ENCODE assay signal across 9 cellular contexts in genomic region chr17:17840751-17841591, GRCh38. TPM values are rescaled to one million over a fixed set of nuclear protein-coding genes. Genes with fewer than 3 reads are reported as not detected.
DNase-seq lines count a peak whose midpoint lies in the region; ATAC-seq and TF ChIP-seq lines count a peak whose summit lies in the region.
"Had no signal": no experiment of that assay in that cellular context is flagged by ENCODE, and none has a peak within 500 bp of the region (broad histone marks: within the 10 kb centered on the region; RNA-seq: fewer than 3 reads in every experiment).

No MANE protein-coding gene starts in this region.

- H3K4me3 ChIP-seq in AG04450 (ENCODE audit: low read depth, low read length) (peak overlapping the region; percentile 58; the same call in 1 of the 2 replicates), ovary (no peak overlapping the region)

- peaks cover under 1% of the 10 kb centered on the region for H3K36me3 Mint-ChIP-seq in HFFc6 (ENCODE audit: low read depth)
- H3K36me3 Mint-ChIP-seq in activated CD4-positive, alpha-beta memory T cell treated with anti-CD3 and anti-CD28 coated beads for 36 hours: peaks cover 5% of the 10 kb centered on the region

- H3K27me3 ChIP-seq in AG04450 (ENCODE audit: control insufficient read depth, insufficient read depth, low read length) (no peaks in the 10 kb centered on the region), foreskin keratinocyte (no peaks in the 10 kb centered on the region), ovary (no peaks in the 10 kb centered on the region)

- WGBS in ovary, 3 donors: 46 to 63% (median 56%) methylated on average over 7 of the region's 7 CpGs

- H3K9me3 ChIP-seq in AG04450 (ENCODE audit: control insufficient read depth, insufficient read depth, low read length): no peaks in the 10 kb centered on the region; the same call in 1 of the 2 replicates
- no peaks in the 10 kb centered on the region for H3K9me3 ChIP-seq in ovary
- H3K9me3 ChIP-seq: mucosa of descending colon had no signal

- no peaks in the 10 kb centered on the region for H3K36me3 ChIP-seq in ovary

- DNase-seq in AG04450 (ENCODE audit: low read depth, low spot score): no peak
- DNase-seq in HFFc6: no peak
- peak; percentile 52 for DNase-seq in activated CD4-positive, alpha-beta memory T cell treated with anti-CD3 and anti-CD28 coated beads for 36 hours
- DNase-seq in foreskin keratinocyte: peak; percentile 91 to 94
- peak in 2 of 5 donors; percentile 33 to 53 for DNase-seq in ovary
- no peak for DNase-seq in NCI-H1092 treated with DMSO at 0.1 percent for 48 hours (lab: John Stamatoyannopoulos, UW)

- ATAC-seq in foreskin keratinocyte: peak; percentile 59
- no peak for ATAC-seq in HG03469 (IDR thresholded peaks at IDR 0.05; ENCODE audit: unreplicated experiment)
- no peak for ATAC-seq in GM19463 (IDR thresholded peaks at IDR 0.05; ENCODE audit: unreplicated experiment)

- no peak for TF ChIP-seq POLR2A in ovary (IDR thresholded peaks at IDR 0.05)

- TF ChIP-seq EP300 in ovary (IDR thresholded peaks at IDR 0.05): no peak

- H3K27ac ChIP-seq in AG04450 (ENCODE audit: low read depth, low read length) (peak overlapping the region; percentile 96), foreskin keratinocyte (peak overlapping the region; percentile 96), ovary (peak overlapping the region; percentile 96 to 100)

- intact Hi-C loops in activated CD4-positive, alpha-beta memory T cell treated with anti-CD3 and anti-CD28 coated beads for 36 hours (cut with micrococcal nuclease): loop anchor here (1.0 kb wide), 1 partner anchor 8 kb away; no protein-coding TSS in a partner anchor
- intact Hi-C loops in ovary (cut with DNase I): no loop called here

- peaks cover 42% of the 10 kb centered on the region for H3K4me1 Mint-ChIP-seq in HFFc6 (ENCODE audit: low read depth)
- peaks cover 37% of the 10 kb centered on the region for H3K4me1 Mint-ChIP-seq in activated CD4-positive, alpha-beta memory T cell treated with anti-CD3 and anti-CD28 coated beads for 36 hours (ENCODE audit: low read depth)

- peaks cover 11% of the 10 kb centered on the region for H3K27me3 Mint-ChIP-seq in HFFc6 (ENCODE audit: insufficient read depth)
- H3K27me3 Mint-ChIP-seq in activated CD4-positive, alpha-beta memory T cell treated with anti-CD3 and anti-CD28 coated beads for 36 hours: no peaks in the 10 kb centered on the region

- no peak for TF ChIP-seq CTCF in AG04450 (IDR thresholded peaks at IDR 0.05; ENCODE audit: low read depth, low read length)
- no peak for TF ChIP-seq CTCF in HFFc6 (IDR thresholded peaks at IDR 0.05)
- TF ChIP-seq CTCF in foreskin keratinocyte (conservative IDR thresholded peaks at IDR 0.05): no peak
- TF ChIP-seq CTCF in ovary (IDR thresholded peaks at IDR 0.05): no peak

- peaks cover 51% of the 10 kb centered on the region for H3K4me1 ChIP-seq in foreskin keratinocyte
- peaks cover 18% of the 10 kb centered on the region for H3K4me1 ChIP-seq in ovary (ENCODE audit: insufficient read depth)

- peak overlapping the region; percentile 70 for H3K4me3 Mint-ChIP-seq in HFFc6
- peak overlapping the region; percentile 67 for H3K4me3 Mint-ChIP-seq in activated CD4-positive, alpha-beta memory T cell treated with anti-CD3 and anti-CD28 coated beads for 36 hours

- CTCF ChIA-PET in AG04450 (lab: Charles Lee): interaction anchor here (0.6 to 1.6 kb wide), 2 partner anchors 20 to 78 kb away, joined by 3 read pairs; no protein-coding TSS in a partner anchor
- CTCF ChIA-PET in activated CD4-positive, alpha-beta memory T cell treated with anti-CD3 and anti-CD28 coated beads for 36 hours (lab: Charles Lee): interaction anchor here (0.9 to 1.9 kb wide), 4 partner anchors 9 to 28 kb away, joined by 3 to 7 read pairs (median 4); no protein-coding TSS in a partner anchor

- peak overlapping the region; percentile 87 for H3K27ac Mint-ChIP-seq in HFFc6
- H3K27ac Mint-ChIP-seq in activated CD4-positive, alpha-beta memory T cell treated with anti-CD3 and anti-CD28 coated beads for 36 hours: peak overlapping the region; percentile 73

- POLR2A ChIA-PET in AG04450 (lab: Yijun Ruan, JAX): no interaction called here
- POLR2A ChIA-PET in activated CD4-positive, alpha-beta memory T cell treated with anti-CD3 and anti-CD28 coated beads for 36 hours (lab: Charles Lee): interaction anchor here (0.7 to 1.6 kb wide), 6 partner anchors 9 to 197 kb away, joined by 3 to 12 read pairs (median 4); no protein-coding TSS in a partner anchor

- H3K9me3 Mint-ChIP-seq in HFFc6: no peaks in the 10 kb centered on the region
- no peaks in the 10 kb centered on the region for H3K9me3 Mint-ChIP-seq in activated CD4-positive, alpha-beta memory T cell treated with anti-CD3 and anti-CD28 coated beads for 36 hours

RNA-seq across cellular contexts. Expression of gene SREBF1, which starts 4.2 kb away (rescaled TPM):
- polyA plus RNA-seq in AG04450 (2011; rRNA removed) (13.6 and 13.7 TPM in 2 replicates), foreskin keratinocyte (67.3 and 72.1 TPM in 2 replicates), ovary (10 to 100 TPM; 24.3 to 44.3 TPM)
- 24.9 and 28.1 TPM in 2 replicates for polyA minus RNA-seq in AG04450 (2011; rRNA and poly(A)+ RNA removed)
- 10 to 100 TPM; 34.9 to 51.7 (median 40.5) TPM for total RNA-seq in HFFc6 (2021; fragmentation: NEBNext Ultra II Directional; extraction: Animal tissue kit (Norgen Biotek cat#: 25700))
- total RNA-seq in activated CD4-positive, alpha-beta memory T cell treated with anti-CD3 and anti-CD28 coated beads for 36 hours: 100 to 1,000 TPM in 1 of 2 experiments, 10 to 100 TPM in 1; 93.7 to 106 TPM
- total RNA-seq in foreskin keratinocyte (113 and 118 TPM in 2 replicates), ovary (100 to 1,000 TPM in 3 of 7 donors, 10 to 100 TPM in 4; 30.3 to 190 (median 97.4) TPM)

Comparison
In these comparisons a context has a peak if more than half of its experiments do, and no peak if none do; other contexts are left out.
1. DNase-seq: peak in activated CD4-positive, alpha-beta memory T cell treated with anti-CD3 and anti-CD28 coated beads for 36 hours (single experiment) and foreskin keratinocyte (2 of 2); none in AG04450 (single experiment), HFFc6 (single experiment) and NCI-H1092 treated with DMSO at 0.1 percent for 48 hours (single experiment).
2. Peak in every context shown above with its lines, with median percentiles within 50 percentile points of each other: H3K27ac ChIP-seq.